In genomic region chr9:127987103-127987614, GRCh38 we compare ENCODE assay signal across 10 cellular contexts. TPM values are rescaled to one million over a fixed set of nuclear protein-coding genes. Genes with fewer than 3 reads are reported as not detected.
A peak's percentile ranks its signal among the peaks of the same experiment; 100 is the strongest.
DNase-seq lines count a peak whose midpoint lies in the region; ATAC-seq, FAIRE-seq and TF ChIP-seq lines count a peak whose summit lies in the region.
"Had no signal": no experiment of that assay in that cellular context is flagged by ENCODE, and none has a peak within 500 bp of the region (broad histone marks: within the 10 kb centered on the region; RNA-seq: fewer than 3 reads in every experiment).

No MANE protein-coding gene starts in this region.

- H3K4me1 ChIP-seq in A549: peaks cover 45% of the 10 kb centered on the region
- H3K4me1 ChIP-seq in right atrium auricular region: peaks cover 0 to 3% of the 10 kb centered on the region in 2 donors
- peaks cover 8 to 10% of the 10 kb centered on the region in 2 experiments for H3K4me1 ChIP-seq in trophoblast cell (ENCODE audit: control insufficient read depth in 1 of 2, insufficient read depth in 2 of 2, low read length in 2 of 2)

- H3K79me1 ChIP-seq in trophoblast cell (ENCODE audit: low read length): no peaks in the 10 kb centered on the region

- H2BK12ac ChIP-seq in trophoblast cell (ENCODE audit: low read length): no peak overlapping the region

- POLR2A ChIA-PET in A549 (lab: Yijun Ruan, JAX): interaction anchor here (1.0 to 1.1 kb wide), 2 partner anchors 10 to 92 kb away, joined by 4 read pairs; no protein-coding TSS in a partner anchor

- peaks cover 5% of the 10 kb centered on the region; the same call in 1 of the 2 replicates for H3K79me2 ChIP-seq in SU-DHL-6 (ENCODE audit: insufficient read depth, low read length)
- H3K79me2 ChIP-seq in trophoblast cell (ENCODE audit: control insufficient read depth, insufficient read depth, low read length, poor library complexity): no peaks in the 10 kb centered on the region

- H3K9ac ChIP-seq in SU-DHL-6 (ENCODE audit: low read length): peak overlapping the region; percentile 30; the same call in 1 of the 2 replicates
- no peak overlapping the region for H3K9ac ChIP-seq in trophoblast cell (ENCODE audit: low read length)

- CTCF ChIA-PET in A549 (lab: Yijun Ruan, JAX): interaction anchor here (1.0 to 17.9 kb wide), 4 partner anchors 9 to 49 kb away, joined by 3 to 157 read pairs (median 6); no protein-coding TSS in a partner anchor

- H2AFZ ChIP-seq in SU-DHL-6 (ENCODE audit: low read depth, low read length, severe bottlenecking) (no peak overlapping the region), trophoblast cell (ENCODE audit: insufficient read depth, low read length, poor library complexity) (no peak overlapping the region)

- H3K14ac ChIP-seq in trophoblast cell (ENCODE audit: low read length): no peak overlapping the region

- WGBS in A549 (ENCODE audit: missing lambda C conversion rate): 2% methylated on average over 8 of the region's 9 CpGs
- WGBS in trophoblast cell (ENCODE audit: extremely low coverage, insufficient coverage, insufficient read length): no CpG with 5 or more reads among the region's 9 CpGs

- H3K4me2 ChIP-seq in A549: peak overlapping the region; percentile 54
- H3K4me2 ChIP-seq in SU-DHL-6 (ENCODE audit: low read depth, low read length, poor library complexity, severe bottlenecking): peak overlapping the region; percentile 36
- H3K4me2 ChIP-seq in trophoblast cell (ENCODE audit: low read length): no peak overlapping the region

- H3K27ac ChIP-seq in A549 (peak overlapping the region; percentile 83 to 86), SU-DHL-6 (ENCODE audit: low read depth, low read length) (peak overlapping the region; percentile 99), right atrium auricular region (peak overlapping the region; percentile 48 to 56), trophoblast cell (ENCODE audit: low read depth, low read length) (no peak overlapping the region)
- H3K27ac ChIP-seq: gastroesophageal sphincter had no signal

- TF ChIP-seq RAD21 in A549 (conservative IDR thresholded peaks at IDR 0.05 in 1 of 2, IDR thresholded peaks at IDR 0.05 in 1 of 2): no peak

- DNase-seq in A549 (ENCODE audit: low read depth in 1 of 2, low spot score in 1 of 2) (peak; percentile 81 to 88), H54 (ENCODE audit: insufficient read length, low spot score) (peak; percentile 98), right atrium auricular region (ENCODE audit: low spot score) (no peak), trophoblast cell (no peak)
- DNase-seq: Kasumi-1 had no signal

- ATAC-seq in A549: peak; percentile 87 to 92
- ATAC-seq in HG02970 (IDR thresholded peaks at IDR 0.05; ENCODE audit: low FRiP score, unreplicated experiment): no peak
- ATAC-seq in GM21367 (IDR thresholded peaks at IDR 0.05; ENCODE audit: unreplicated experiment): no peak
- ATAC-seq in GM21528 (IDR thresholded peaks at IDR 0.05; ENCODE audit: low FRiP score, unreplicated experiment): no peak
- ATAC-seq: gastroesophageal sphincter had no signal

- no peak overlapping the region for H4K12ac ChIP-seq in trophoblast cell (ENCODE audit: low read depth, low read length)

- no peak overlapping the region for H3K4me3 ChIP-seq in A549
- H3K4me3 ChIP-seq in SU-DHL-6 (ENCODE audit: insufficient read depth, low read length, poor library complexity, severe bottlenecking): peak overlapping the region; percentile 5
- no peak overlapping the region for H3K4me3 ChIP-seq in right atrium auricular region
- H3K4me3 ChIP-seq in trophoblast cell (ENCODE audit: low read depth, low read length): no peak overlapping the region
- H3K4me3 ChIP-seq: gastroesophageal sphincter had no signal

- H2BK120ac ChIP-seq in trophoblast cell (ENCODE audit: insufficient read depth, low read length, poor library complexity): no peak overlapping the region

- H2BK5ac ChIP-seq in trophoblast cell (ENCODE audit: low read depth, low read length, poor library complexity): no peak overlapping the region

- no peak overlapping the region for H3K4ac ChIP-seq in trophoblast cell (ENCODE audit: low read depth, low read length)

- no peak overlapping the region for H2AK5ac ChIP-seq in trophoblast cell (ENCODE audit: low read length)

- peak; percentile 37 to 51; a peak in 2 of 5 replicates for TF ChIP-seq EP300 in A549 (IDR thresholded peaks at IDR 0.05)

- H3K9me3 ChIP-seq in A549: no peaks in the 10 kb centered on the region
- no peaks in the 10 kb centered on the region for H3K9me3 ChIP-seq in SU-DHL-6 (ENCODE audit: insufficient read depth, low read length)
- H3K9me3 ChIP-seq in right atrium auricular region: no peaks in the 10 kb centered on the region
- no peaks in the 10 kb centered on the region for H3K9me3 ChIP-seq in trophoblast cell (ENCODE audit: insufficient read depth, low read depth, low read length)
- H3K9me3 ChIP-seq: gastroesophageal sphincter had no signal

- no peak overlapping the region for H4K8ac ChIP-seq in trophoblast cell (ENCODE audit: low read depth, low read length)

- H3K36me3 ChIP-seq in SU-DHL-6 (ENCODE audit: low read length): no peaks in the 10 kb centered on the region
- no peaks in the 10 kb centered on the region for H3K36me3 ChIP-seq in right atrium auricular region
- no peaks in the 10 kb centered on the region for H3K36me3 ChIP-seq in trophoblast cell (ENCODE audit: control insufficient read depth in 1 of 2, insufficient read depth in 2 of 2, low read length in 2 of 2)
- H3K36me3 ChIP-seq: gastroesophageal sphincter had no signal

- no peaks in the 10 kb centered on the region for H3K9me2 ChIP-seq in SU-DHL-6 (replicated peaks; ENCODE audit: insufficient read depth, low read length)

- TF ChIP-seq POLR2A in A549 (IDR thresholded peaks at IDR 0.05; ENCODE audit: low read length) (no peak), H54 (IDR thresholded peaks at IDR 0.05; ENCODE audit: low read depth, low read length) (no peak)

- peak; percentile 51 for FAIRE-seq in A549 (lab: Jason Lieb, UNC)
- peak; percentile 87 for FAIRE-seq in H54 (lab: Jason Lieb, UNC)

- H3K23ac ChIP-seq in trophoblast cell (ENCODE audit: low read length): no peak overlapping the region

- no peak overlapping the region for H4K91ac ChIP-seq in trophoblast cell (ENCODE audit: low read depth, low read length)

- H4K20me1 ChIP-seq in SU-DHL-6 (ENCODE audit: low read depth, low read length): no peaks in the 10 kb centered on the region

- no peak for TF ChIP-seq CTCF in A549 (IDR thresholded peaks at IDR 0.05)
- TF ChIP-seq CTCF in SU-DHL-6 (IDR thresholded peaks at IDR 0.05; ENCODE audit: insufficient read depth, low read length, poor library complexity, severe bottlenecking): no peak
- TF ChIP-seq CTCF in right atrium auricular region (IDR thresholded peaks at IDR 0.05): no peak

- peaks cover 51% of the 10 kb centered on the region for H3F3A ChIP-seq in SU-DHL-6 (ENCODE audit: insufficient read depth)

- H3K27me3 ChIP-seq in SU-DHL-6 (ENCODE audit: low read length): no peaks in the 10 kb centered on the region
- no peaks in the 10 kb centered on the region for H3K27me3 ChIP-seq in right atrium auricular region
- no peaks in the 10 kb centered on the region for H3K27me3 ChIP-seq in trophoblast cell (ENCODE audit: insufficient read depth, low read length)
- H3K27me3 ChIP-seq: gastroesophageal sphincter had no signal

- no peak overlapping the region for H3K18ac ChIP-seq in trophoblast cell (ENCODE audit: low read length)

TF ChIP-seq in A549, 52 proteins besides CTCF, POLR2A, EP300 and RAD21 (continues in another document):
- TF ChIP-seq PBX3 (IDR thresholded peaks at IDR 0.05) (peak; percentile 31; the same call in 1 of the 2 replicates), HOXA7 (CRISPR knock-in tag; IDR thresholded peaks at IDR 0.05) (no peak), SMC3 (IDR thresholded peaks at IDR 0.05) (0 out of 3 replicates have a peak, but pooled peaks have one; percentile 18)

RNA-seq across cellular contexts. Expression of gene EEIG1, which starts 6.4 kb away (rescaled TPM):
- 24.4 and 30.3 TPM in 2 replicates for polyA plus RNA-seq in A549 (2011; rRNA removed)
- polyA plus RNA-seq in A549 (2012; cell fraction: cytosol; rRNA removed): 51.7 and 54.7 TPM in 2 replicates
- polyA plus RNA-seq in A549 (2012; cell fraction: nucleus; rRNA removed): 83.0 and 94.5 TPM in 2 replicates
- polyA plus RNA-seq in A549 (2017; fragmentation: RNase III; extraction: RNeasy Plus Mini Kit Qiagen cat#74134 plus additional on column Dnase treatment): 24.1 to 33.0 TPM (median 31.5 TPM) in 3 replicates
- 16.2 and 33.7 TPM in 2 replicates for polyA minus RNA-seq in A549 (2011; rRNA and poly(A)+ RNA removed)
- 10 to 100 TPM in 1 of 2 donors, 1 to 10 TPM in 1; 8.3 to 11.6 TPM for total RNA-seq in right atrium auricular region
- 131 and 139 TPM in 2 replicates for polyA plus RNA-seq in trophoblast cell (2013)

RNA-seq across cellular contexts. Expression of gene DPM2, which starts 49.5 kb away (rescaled TPM):
- polyA plus RNA-seq in A549 (2011; rRNA removed) (41.9 and 48.8 TPM in 2 replicates), A549 (2017; fragmentation: RNase III; extraction: RNeasy Plus Mini Kit Qiagen cat#74134 plus additional on column Dnase treatment) (45.9 to 50.1 TPM (median 46.3 TPM) in 3 replicates)
- polyA plus RNA-seq in A549 (2012; cell fraction: cytosol; rRNA removed): 63.0 and 76.3 TPM in 2 replicates
- polyA plus RNA-seq in A549 (2012; cell fraction: nucleus; rRNA removed): 52.4 and 53.7 TPM in 2 replicates
- polyA minus RNA-seq in A549 (2011; rRNA and poly(A)+ RNA removed): 78.6 and 82.1 TPM in 2 replicates
- 10 to 100 TPM in 1 of 2 donors, 1 to 10 TPM in 1; 4.7 to 11.4 TPM for total RNA-seq in right atrium auricular region
- polyA plus RNA-seq in trophoblast cell (2013): 27.7 and 31.0 TPM in 2 replicates

RNA-seq across cellular contexts. Expression of gene PIP5KL1, which starts 56.6 kb away (rescaled TPM):
- 1.8 and 2.4 TPM in 2 replicates for polyA plus RNA-seq in A549 (2011; rRNA removed)
- polyA plus RNA-seq in A549 (2012; cell fraction: cytosol; rRNA removed): 1.4 and 2.2 TPM in 2 replicates
- 19.9 and 20.7 TPM in 2 replicates for polyA plus RNA-seq in A549 (2012; cell fraction: nucleus; rRNA removed)
- 2.0 to 3.7 TPM (median 2.5 TPM) in 3 replicates for polyA plus RNA-seq in A549 (2017; fragmentation: RNase III; extraction: RNeasy Plus Mini Kit Qiagen cat#74134 plus additional on column Dnase treatment)
- 0.70 and 2.0 TPM in 2 replicates for polyA minus RNA-seq in A549 (2011; rRNA and poly(A)+ RNA removed)
- under 1 TPM in 1 of 2 donors, not detected in 1; 0.20 TPM for total RNA-seq in right atrium auricular region
- 2.9 and 3.3 TPM in 2 replicates for polyA plus RNA-seq in trophoblast cell (2013)

Comparison
In these comparisons a context has a peak if more than half of its experiments do, and no peak if none do; other contexts are left out.
1. ATAC-seq: peak in A549 (2 of 2); none in HG02970 (single experiment), GM21367 (single experiment) and GM21528 (single experiment).
2. DNase-seq: peak in A549 (2 of 2) and H54 (single experiment); none in right atrium auricular region (single experiment) and trophoblast cell (0 of 2).